Comparison of ENCODE assay signal across 18 cellular contexts in genomic region chr16:56258508-56259424, GRCh38.
A peak's percentile ranks its signal among the peaks of the same experiment; 100 is the strongest.
DNase-seq lines count a peak whose midpoint lies in the region; ATAC-seq, FAIRE-seq and TF ChIP-seq lines count a peak whose summit lies in the region.
"Had no signal": no experiment of that assay in that cellular context is flagged by ENCODE, and none has a peak within 500 bp of the region (broad histone marks: within the 10 kb centered on the region; RNA-seq: fewer than 3 reads in every experiment).

No MANE protein-coding gene starts in this region.

- no peak overlapping the region for H3K27ac ChIP-seq in CD4-positive, alpha-beta memory T cell (ENCODE audit: low read depth, low read length)
- no peak overlapping the region for H3K27ac ChIP-seq in K562 (ENCODE audit: extremely low read depth, low read depth, low read length)
- H3K27ac ChIP-seq in rectal smooth muscle tissue (ENCODE audit: low read depth, low read length) = peak overlapping the region; percentile 86
- H3K27ac ChIP-seq: GM23248, HL-60, KMS-11 had no signal

- 61% methylated on average over 8 of the region's 8 CpGs for WGBS in K562 (ENCODE audit: insufficient coverage, low coverage, missing lambda C conversion rate)

- BruUV-seq in K562 (replicated peaks; lab: Mats Ljungman, UMichigan) = no TSS peak

- no peak for FAIRE-seq in K562 (lab: Jason Lieb, UNC)
- FAIRE-seq: GM12878, kidney had no signal

- CTCF ChIA-PET in CD4-positive, alpha-beta memory T cell (lab: Charles Lee; ENCODE audit: partially characterized antibody) = interaction anchor here (1.5 to 1.8 kb wide), 2 partner anchors 56 to 59 kb away, joined by 4 to 6 read pairs; no protein-coding TSS in a partner anchor
- CTCF ChIA-PET in K562 (lab: Yijun Ruan, JAX; ENCODE audit: low intra/inter-chr PET ratio) = no interaction called here

- H3K9me1 ChIP-seq in K562 (ENCODE audit: control insufficient read depth, insufficient read depth, low read length) = no peaks in the 10 kb centered on the region

- no peak overlapping the region for H3K4me3 ChIP-seq in CD4-positive, alpha-beta memory T cell (ENCODE audit: low read length in 2 of 2)
- no peak overlapping the region for H3K4me3 ChIP-seq in K562
- no peak overlapping the region for H3K4me3 ChIP-seq in rectal smooth muscle tissue (ENCODE audit: low read length)
- H3K4me3 ChIP-seq: GM12878, GM23248 had no signal

- POLR2A ChIA-PET in CD4-positive, alpha-beta memory T cell (lab: Charles Lee; ENCODE audit: partially characterized antibody) = interaction anchor here (1.1 to 1.7 kb wide), 2 partner anchors 12 to 68 kb away, joined by 3 to 4 read pairs; partner anchors contain the start of gene GNAO1
- POLR2A ChIA-PET in K562 (lab: Yijun Ruan, JAX) = interaction anchor here (0.7 to 1.0 kb wide), 2 partner anchors 11 kb away, joined by 3 read pairs; no protein-coding TSS in a partner anchor

- peak overlapping the region in 5 of 7 donors; percentile 22 to 85 (median 70) for H3K27ac Mint-ChIP-seq in CD4-positive, alpha-beta memory T cell
- H3K27ac Mint-ChIP-seq in CD14-positive monocyte = no peak overlapping the region
- H3K27ac Mint-ChIP-seq: stimulated activated naive B cell treated with anti-CD40 and anti-IgM and Interleukin-4, amounts not matched to agents 10 μg/mL and 1 μg/mL and 100 μg/mL, for 72 hours had no signal

- no peaks in the 10 kb centered on the region for H3K27me3 Mint-ChIP-seq in CD4-positive, alpha-beta memory T cell
- H3K27me3 Mint-ChIP-seq in CD14-positive monocyte (ENCODE audit: low read depth in 3 of 3) = peaks cover 5 to 13% (median 7%) of the 10 kb centered on the region in 3 donors

- no peak for ATAC-seq in K562
- ATAC-seq in GM19351 (IDR thresholded peaks at IDR 0.05; ENCODE audit: unreplicated experiment) = no peak
- ATAC-seq in GM18498 (IDR thresholded peaks at IDR 0.05; ENCODE audit: unreplicated experiment) = no peak
- ATAC-seq: GM12878; stimulated activated naive B cell treated with anti-CD40 and anti-IgM and Interleukin-4, amounts not matched to agents 10 μg/mL and 1 μg/mL and 100 μg/mL, for 72 hours had no signal

- H3K9ac ChIP-seq in K562 (ENCODE audit: insufficient read depth in 1 of 2, low read depth in 2 of 2, low read length in 2 of 2) = no peak overlapping the region
- H3K9ac ChIP-seq in rectal smooth muscle tissue (ENCODE audit: low read length) = no peak overlapping the region
- H3K9ac ChIP-seq: GM23248, KMS-11 had no signal

- H3K4me3 Mint-ChIP-seq in CD4-positive, alpha-beta memory T cell = no peak overlapping the region
- no peak overlapping the region for H3K4me3 Mint-ChIP-seq in CD14-positive monocyte
- H3K4me3 Mint-ChIP-seq: stimulated activated naive B cell treated with anti-CD40 and anti-IgM and Interleukin-4, amounts not matched to agents 10 μg/mL and 1 μg/mL and 100 μg/mL, for 72 hours had no signal

- DNase-seq in CD4-positive, alpha-beta memory T cell = no peak
- DNase-seq in K562 (ENCODE audit: extremely low read depth in 1 of 4, low spot score in 3 of 4) (no peak), islet precursor cell (peak; percentile 43), NCI-H446 treated with DMSO at 0.1 percent for 48 hours (lab: John Stamatoyannopoulos, UW) (no peak), CD14-positive monocyte (ENCODE audit: low spot score) (no peak)
- DNase-seq: activated gamma-delta T cell treated with Interleukin-2 at 50 U/mL for 16 hours; GM23248; kidney; NCI-H1105; NCI-H226; stimulated activated naive B cell treated with anti-CD40 and anti-IgM and Interleukin-4, amounts not matched to agents 10 μg/mL and 1 μg/mL and 100 μg/mL, for 72 hours had no signal

- no peaks in the 10 kb centered on the region for H3K36me3 ChIP-seq in CD4-positive, alpha-beta memory T cell (ENCODE audit: insufficient read depth, low read length)
- H3K36me3 ChIP-seq in K562 (ENCODE audit: control insufficient read depth, insufficient read depth, low read length) (no peaks in the 10 kb centered on the region), rectal smooth muscle tissue (ENCODE audit: control insufficient read depth, insufficient read depth, low read length) (no peaks in the 10 kb centered on the region)
- H3K36me3 ChIP-seq: heart right ventricle had no signal

- no peak for TF ChIP-seq EP300 in K562 (IDR thresholded peaks at IDR 0.05; ENCODE audit: low read length)

- H4K20me1 ChIP-seq in K562 (replicated peaks; ENCODE audit: control insufficient read depth, insufficient read depth, low read length) = no peaks in the 10 kb centered on the region

- H3K4me2 ChIP-seq in K562 (ENCODE audit: insufficient read depth, low read length) = no peak overlapping the region
- H3K4me2 ChIP-seq: KMS-11 had no signal

- in situ Hi-C loops in K562 (cut with MboI) = no loop called here

- peaks cover 47% of the 10 kb centered on the region for H3K4me1 ChIP-seq in CD4-positive, alpha-beta memory T cell (ENCODE audit: insufficient read depth, low read length)
- H3K4me1 ChIP-seq in K562 (replicated peaks in 1 of 2; ENCODE audit: control insufficient read depth in 2 of 2, insufficient read depth in 2 of 2, low read length in 2 of 2) (peaks cover 11 to 26% of the 10 kb centered on the region in 2 experiments), rectal smooth muscle tissue (ENCODE audit: control insufficient read depth, insufficient read depth, low read length) (peaks cover 48% of the 10 kb centered on the region)

- H3K4me1 Mint-ChIP-seq in CD4-positive, alpha-beta memory T cell = peaks cover 31 to 62% (median 39%) of the 10 kb centered on the region in 4 donors
- peaks cover 7% of the 10 kb centered on the region for H3K4me1 Mint-ChIP-seq in CD14-positive monocyte

- peaks cover 0 to 2% (median 0%) of the 10 kb centered on the region in 8 donors for H3K9me3 Mint-ChIP-seq in CD4-positive, alpha-beta memory T cell
- peaks cover 0 to 1% (median 0%) of the 10 kb centered on the region in 7 donors for H3K9me3 Mint-ChIP-seq in CD14-positive monocyte
- H3K9me3 Mint-ChIP-seq: stimulated activated naive B cell treated with anti-CD40 and anti-IgM and Interleukin-4, amounts not matched to agents 10 μg/mL and 1 μg/mL and 100 μg/mL, for 72 hours had no signal

- TF ChIP-seq RAD21 in K562 (CRISPR knock-in tag; conservative IDR thresholded peaks at IDR 0.05 in 1 of 2, IDR thresholded peaks at IDR 0.05 in 1 of 2) = no peak

- TF ChIP-seq CTCF in K562 (IDR thresholded peaks at IDR 0.05 in 2 of 3, conservative IDR thresholded peaks at IDR 0.05 in 1 of 3; ENCODE audit: insufficient read depth in 2 of 3, low read depth in 1 of 3, low read length in 3 of 3) (no peak), CD14-positive monocyte (IDR thresholded peaks at IDR 0.05) (no peak)

- intact Hi-C loops in CD4-positive, alpha-beta memory T cell (cut with micrococcal nuclease) = no loop called here
- intact Hi-C loops in K562 (cut with micrococcal nuclease) = no loop called here
- intact Hi-C loops in CD14-positive monocyte (cut with micrococcal nuclease) = no loop called here

- no peaks in the 10 kb centered on the region for H3K9me3 ChIP-seq in CD4-positive, alpha-beta memory T cell (ENCODE audit: control insufficient read depth in 1 of 2, low read length in 2 of 2)
- no peaks in the 10 kb centered on the region for H3K9me3 ChIP-seq in K562 (replicated peaks; ENCODE audit: control insufficient read depth, insufficient read depth, low read depth, low read length)

- no peaks in the 10 kb centered on the region for H3K79me2 ChIP-seq in K562 (ENCODE audit: control insufficient read depth, insufficient read depth, low read length)

- peak overlapping the region; percentile 22; the same call in 1 of the 2 replicates for H2AFZ ChIP-seq in K562 (ENCODE audit: low read depth, low read length)
- H2AFZ ChIP-seq: GM23248 had no signal

- peaks cover 0 to 5% of the 10 kb centered on the region in 2 donors for H3K36me3 Mint-ChIP-seq in CD4-positive, alpha-beta memory T cell
- H3K36me3 Mint-ChIP-seq in CD14-positive monocyte = no peaks in the 10 kb centered on the region
- H3K36me3 Mint-ChIP-seq: stimulated activated naive B cell treated with anti-CD40 and anti-IgM and Interleukin-4, amounts not matched to agents 10 μg/mL and 1 μg/mL and 100 μg/mL, for 72 hours had no signal

- no peaks in the 10 kb centered on the region for H3K27me3 ChIP-seq in CD4-positive, alpha-beta memory T cell (ENCODE audit: insufficient read depth, low read length)
- H3K27me3 ChIP-seq in K562 (ENCODE audit: control insufficient read depth in 2 of 2, insufficient read depth in 2 of 2, low read length in 2 of 2) (no peaks in the 10 kb centered on the region), rectal smooth muscle tissue (ENCODE audit: control insufficient read depth, insufficient read depth, low read length) (no peaks in the 10 kb centered on the region)
- H3K27me3 ChIP-seq: heart right ventricle had no signal

- no peak for TF ChIP-seq POLR2A in K562 (conservative IDR thresholded peaks at IDR 0.05)

TF ChIP-seq in K562, 482 proteins besides CTCF, POLR2A, EP300 and RAD21:
- TF ChIP-seq ZNF146 (CRISPR knock-in tag; IDR thresholded peaks at IDR 0.05; ENCODE audit: unreplicated experiment) (no peak), MTA2 (IDR thresholded peaks at IDR 0.05; ENCODE audit: low read depth) (no peak), YY1 (IDR thresholded peaks at IDR 0.05; ENCODE audit: borderline replicate concordance in 1 of 3, control insufficient read depth in 1 of 3, extremely low read depth in 1 of 3, insufficient read depth in 3 of 3, insufficient read length in 1 of 3, insufficient replicate concordance in 2 of 3, low read depth in 1 of 3, low read length in 2 of 3) (no peak), SMAD1 (IDR thresholded peaks at IDR 0.05; ENCODE audit: low read depth, low read length, partially characterized antibody) (no peak), FOXK2 (conservative IDR thresholded peaks at IDR 0.05 in 1 of 2, IDR thresholded peaks at IDR 0.05 in 1 of 2; ENCODE audit: low read depth in 2 of 2) (no peak), BCOR (IDR thresholded peaks at IDR 0.05) (no peak), PRMT5 (CRISPR knock-in tag; IDR thresholded peaks at IDR 0.05) (no peak), RAD51 (IDR thresholded peaks at IDR 0.05; ENCODE audit: borderline replicate concordance, low read depth) (no peak)

Comparison
In these comparisons a context has a peak if more than half of its experiments do, and no peak if none do; other contexts are left out.
1. H3K27ac Mint-ChIP-seq: peak in CD4-positive, alpha-beta memory T cell (5 of 7); none in CD14-positive monocyte (0 of 7).